ENCODE assay signal across 1 cellular context in the genomic region with DNA sequence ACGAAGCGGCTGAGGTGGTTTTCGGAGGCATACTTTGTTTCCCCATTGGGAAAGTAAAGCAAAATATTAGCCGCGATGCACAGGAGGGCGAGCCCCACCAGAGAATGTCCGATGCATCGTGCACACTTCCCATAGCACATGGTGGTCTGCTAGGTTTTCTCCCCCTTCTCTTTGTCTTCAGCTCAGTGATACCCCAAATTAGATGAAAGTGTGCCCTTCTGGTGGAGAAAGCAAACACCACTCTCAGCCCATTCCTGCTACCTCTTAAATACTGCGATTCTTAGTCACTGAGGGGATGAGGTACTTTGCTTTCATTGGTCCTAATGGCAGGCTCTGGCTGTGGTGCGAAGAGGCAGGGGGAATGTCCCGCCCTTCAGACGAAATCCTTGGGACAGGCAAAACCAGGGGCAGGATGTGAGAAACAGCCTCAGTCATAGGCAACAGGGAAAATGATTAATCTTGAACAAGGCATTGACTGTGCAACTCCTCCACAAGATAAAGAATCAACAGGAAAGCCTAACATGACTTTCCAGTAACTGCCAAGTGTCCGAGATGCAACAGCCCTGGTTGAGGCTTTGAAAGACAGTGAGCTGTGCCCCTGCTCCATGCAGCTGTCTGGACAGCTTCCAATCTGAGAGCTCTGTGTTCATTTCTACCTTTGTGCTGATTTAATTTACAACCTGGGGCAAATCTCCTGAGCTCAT.
TF ChIP-seq lines count a peak whose summit lies in the region.

A gene with protein sequence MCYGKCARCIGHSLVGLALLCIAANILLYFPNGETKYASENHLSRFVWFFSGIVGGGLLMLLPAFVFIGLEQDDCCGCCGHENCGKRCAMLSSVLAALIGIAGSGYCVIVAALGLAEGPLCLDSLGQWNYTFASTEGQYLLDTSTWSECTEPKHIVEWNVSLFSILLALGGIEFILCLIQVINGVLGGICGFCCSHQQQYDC (minus strand): TSS at position 242 of the 704 bp plus-strand sequence. CDS start 102 bp downstream, at position 140.

TF ChIP-seq in HepG2, 621 proteins besides CTCF, POLR2A, EP300 and RAD21 (continued from another document):
- TF ChIP-seq ZNF232 (CRISPR knock-in tag; IDR thresholded peaks at IDR 0.05; ENCODE audit: borderline replicate concordance) = no peak
- no peak for TF ChIP-seq CENPT (CRISPR knock-in tag; IDR thresholded peaks at IDR 0.05; ENCODE audit: low read depth)
- TF ChIP-seq ZNF460 (CRISPR knock-in tag; IDR thresholded peaks at IDR 0.05; ENCODE audit: borderline replicate concordance) = no peak
- TF ChIP-seq HOXA9 (CRISPR knock-in tag; IDR thresholded peaks at IDR 0.05; ENCODE audit: borderline replicate concordance) = 0 out of 2 replicates have a peak, but pooled peaks have one; percentile 3
- no peak for TF ChIP-seq MED8 (CRISPR knock-in tag; IDR thresholded peaks at IDR 0.05; ENCODE audit: insufficient replicate concordance)
- TF ChIP-seq, protein P1, sequence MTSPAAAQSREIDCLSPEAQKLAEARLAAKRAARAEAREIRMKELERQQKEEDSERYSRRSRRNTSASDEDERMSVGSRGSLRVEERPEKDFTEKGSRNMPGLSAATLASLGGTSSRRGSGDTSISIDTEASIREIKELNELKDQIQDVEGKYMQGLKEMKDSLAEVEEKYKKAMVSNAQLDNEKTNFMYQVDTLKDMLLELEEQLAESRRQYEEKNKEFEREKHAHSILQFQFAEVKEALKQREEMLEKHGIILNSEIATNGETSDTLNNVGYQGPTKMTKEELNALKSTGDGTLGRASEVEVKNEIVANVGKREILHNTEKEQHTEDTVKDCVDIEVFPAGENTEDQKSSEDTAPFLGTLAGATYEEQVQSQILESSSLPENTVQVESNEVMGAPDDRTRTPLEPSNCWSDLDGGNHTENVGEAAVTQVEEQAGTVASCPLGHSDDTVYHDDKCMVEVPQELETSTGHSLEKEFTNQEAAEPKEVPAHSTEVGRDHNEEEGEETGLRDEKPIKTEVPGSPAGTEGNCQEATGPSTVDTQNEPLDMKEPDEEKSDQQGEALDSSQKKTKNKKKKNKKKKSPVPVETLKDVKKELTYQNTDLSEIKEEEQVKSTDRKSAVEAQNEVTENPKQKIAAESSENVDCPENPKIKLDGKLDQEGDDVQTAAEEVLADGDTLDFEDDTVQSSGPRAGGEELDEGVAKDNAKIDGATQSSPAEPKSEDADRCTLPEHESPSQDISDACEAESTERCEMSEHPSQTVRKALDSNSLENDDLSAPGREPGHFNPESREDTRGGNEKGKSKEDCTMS (CRISPR knock-in tag; conservative IDR thresholded peaks at IDR 0.05) = no peak
- 0 out of 2 replicates have a peak, but pooled peaks have one; percentile 48 for TF ChIP-seq RFX5 (IDR thresholded peaks at IDR 0.05; ENCODE audit: low read depth, low read length)
- TF ChIP-seq AHR (CRISPR knock-in tag; IDR thresholded peaks at IDR 0.05) = no peak
- TF ChIP-seq HOXA7 (CRISPR knock-in tag; IDR thresholded peaks at IDR 0.05) = no peak
- TF ChIP-seq, protein P2, sequence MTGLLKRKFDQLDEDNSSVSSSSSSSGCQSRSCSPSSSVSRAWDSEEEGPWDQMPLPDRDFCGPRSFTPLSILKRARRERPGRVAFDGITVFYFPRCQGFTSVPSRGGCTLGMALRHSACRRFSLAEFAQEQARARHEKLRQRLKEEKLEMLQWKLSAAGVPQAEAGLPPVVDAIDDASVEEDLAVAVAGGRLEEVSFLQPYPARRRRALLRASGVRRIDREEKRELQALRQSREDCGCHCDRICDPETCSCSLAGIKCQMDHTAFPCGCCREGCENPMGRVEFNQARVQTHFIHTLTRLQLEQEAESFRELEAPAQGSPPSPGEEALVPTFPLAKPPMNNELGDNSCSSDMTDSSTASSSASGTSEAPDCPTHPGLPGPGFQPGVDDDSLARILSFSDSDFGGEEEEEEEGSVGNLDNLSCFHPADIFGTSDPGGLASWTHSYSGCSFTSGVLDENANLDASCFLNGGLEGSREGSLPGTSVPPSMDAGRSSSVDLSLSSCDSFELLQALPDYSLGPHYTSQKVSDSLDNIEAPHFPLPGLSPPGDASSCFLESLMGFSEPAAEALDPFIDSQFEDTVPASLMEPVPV (CRISPR knock-in tag; IDR thresholded peaks at IDR 0.05) = no peak
- no peak for TF ChIP-seq NFE2L1 (CRISPR knock-in tag; IDR thresholded peaks at IDR 0.05; ENCODE audit: borderline replicate concordance)
- TF ChIP-seq SIN3A (IDR thresholded peaks at IDR 0.05; ENCODE audit: borderline replicate concordance, low read depth, low read length) = peak; percentile 88; the same call in 1 of the 2 replicates
- peak; percentile 27; the same call in 1 of the 2 replicates for TF ChIP-seq ETV6 (CRISPR knock-in tag; conservative IDR thresholded peaks at IDR 0.05)
- no peak; the same call in 1 of the 2 replicates for TF ChIP-seq MLX (CRISPR knock-in tag; IDR thresholded peaks at IDR 0.05)
- TF ChIP-seq ZNF337 (CRISPR knock-in tag; IDR thresholded peaks at IDR 0.05; ENCODE audit: borderline replicate concordance, low read depth) = no peak
- TF ChIP-seq ELF1 (CRISPR knock-in tag; IDR thresholded peaks at IDR 0.05) = peak; percentile 41
- no peak for TF ChIP-seq CENPBD1 (CRISPR knock-in tag; IDR thresholded peaks at IDR 0.05; ENCODE audit: borderline replicate concordance, low read depth)
- peak; percentile 76 for TF ChIP-seq TEAD3 (CRISPR knock-in tag; optimal IDR thresholded peaks at IDR 0.05; ENCODE audit: borderline replicate concordance)
- no peak for TF ChIP-seq ZNF512B (CRISPR knock-in tag; IDR thresholded peaks at IDR 0.05; ENCODE audit: borderline replicate concordance)
- TF ChIP-seq CAMTA2 (CRISPR knock-in tag; IDR thresholded peaks at IDR 0.05; ENCODE audit: borderline replicate concordance) = no peak
- no peak for TF ChIP-seq HMG20B (CRISPR knock-in tag; conservative IDR thresholded peaks at IDR 0.05)
- no peak for TF ChIP-seq RBM39 (IDR thresholded peaks at IDR 0.05; ENCODE audit: low read depth, low read length, poor library complexity, severe bottlenecking)
- no peak for TF ChIP-seq PLRG1 (conservative IDR thresholded peaks at IDR 0.05)
- TF ChIP-seq ZC3H4 (CRISPR knock-in tag; IDR thresholded peaks at IDR 0.05; ENCODE audit: borderline replicate concordance) = peak; percentile 94
- peak; percentile 28; the same call in 1 of the 2 replicates for TF ChIP-seq ZNF678 (CRISPR knock-in tag; IDR thresholded peaks at IDR 0.05)
